1 cellular context compared by ENCODE assay signal in the genomic region with DNA sequence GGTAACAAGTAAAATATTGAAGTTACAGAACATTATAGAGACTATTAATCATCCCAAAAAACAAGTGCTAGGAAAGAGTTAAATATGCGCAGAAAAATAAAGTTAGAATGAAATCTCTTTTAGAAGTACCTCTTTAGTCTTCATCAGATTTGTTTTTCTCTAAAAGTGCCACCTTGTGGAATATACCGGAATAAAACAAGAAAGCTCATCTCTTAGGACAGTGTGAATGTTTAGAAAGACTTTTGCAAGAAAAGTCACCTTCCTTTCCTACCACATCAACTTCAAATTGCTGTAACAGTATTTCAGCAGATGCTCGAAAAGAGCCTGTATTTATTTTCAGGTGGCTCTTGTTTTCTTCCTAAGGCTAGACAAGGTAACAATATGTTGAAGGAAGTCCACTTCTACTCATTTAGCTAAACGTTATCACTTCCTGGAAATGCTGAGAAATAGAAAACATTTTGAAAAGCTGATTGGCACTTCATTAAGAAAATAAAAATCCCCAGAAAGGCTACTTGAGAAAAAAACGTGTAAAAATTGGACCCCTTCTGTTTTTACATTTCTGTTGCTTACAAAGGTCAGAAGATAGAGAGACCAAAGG.
TF ChIP-seq lines count a peak whose summit lies in the region.

No MANE protein-coding gene starts in this region.

TF ChIP-seq in endothelial cell of umbilical vein, 7 proteins besides CTCF, POLR2A, EP300 and RAD21:
- TF ChIP-seq EZH2 (IDR thresholded peaks at IDR 0.05; ENCODE audit: borderline replicate concordance, low read depth, low read length, severe bottlenecking) = no peak
- TF ChIP-seq MYC (IDR thresholded peaks at IDR 0.05; ENCODE audit: low read depth, low read length) = no peak
- TF ChIP-seq GATA2 (IDR thresholded peaks at IDR 0.05; ENCODE audit: insufficient read depth, insufficient read length, low read depth, low read length) = no peak
- TF ChIP-seq POLR2AphosphoS5 (IDR thresholded peaks at IDR 0.05; ENCODE audit: insufficient read depth, low read depth, low read length) = no peak
- TF ChIP-seq JUN (IDR thresholded peaks at IDR 0.05; ENCODE audit: borderline replicate concordance, insufficient read depth, insufficient read length, low read depth) = no peak
TF ChIP-seq in endothelial cell of umbilical vein: peak in this region for 0.
